8 cellular contexts compared by ENCODE assay signal in genomic region chr7:150047772-150048171, GRCh38.
DNase-seq lines count a peak whose midpoint lies in the region; ATAC-seq and TF ChIP-seq lines count a peak whose summit lies in the region.
"Not testable (repeated sequence)": the region's sequence is repeated elsewhere in the genome, so short reads cannot be mapped to it uniquely, and the experiment has no call there.

No MANE protein-coding gene starts in this region.

- TF ChIP-seq EP300 in ovary (IDR thresholded peaks at IDR 0.05); stomach (IDR thresholded peaks at IDR 0.05): not testable (repeated sequence)

- H3K36me3 Mint-ChIP-seq in CD4-positive, alpha-beta T cell (ENCODE audit: low read depth); activated naive CD4-positive, alpha-beta T cell treated with anti-CD3 and anti-CD28 coated beads, Interleukin-2, amount 50 U/mL, for 72 hours: not testable (repeated sequence)

- peak overlapping the region; percentile 68 for H3K4me3 ChIP-seq in WERI-Rb-1 (ENCODE audit: low read depth, low read length)
- not testable (repeated sequence) for H3K4me3 ChIP-seq in endocrine pancreas (ENCODE audit: control insufficient read depth, insufficient read depth, low read length)
- H3K4me3 ChIP-seq in ovary: peak overlapping the region; percentile 23
- H3K4me3 ChIP-seq in stomach: peak overlapping the region; percentile 33 to 45 (median 42)

- ATAC-seq in CD4-positive, alpha-beta T cell (ENCODE audit: poor library complexity): not testable (repeated sequence)
- ATAC-seq in activated naive CD4-positive, alpha-beta T cell treated with anti-CD3 and anti-CD28 coated beads, Interleukin-2, amount 50 U/mL, for 72 hours: peak; percentile 35 to 37

- H3K4me3 Mint-ChIP-seq in CD4-positive, alpha-beta T cell: peak overlapping the region; percentile 60

- not testable (repeated sequence) for H3K27ac Mint-ChIP-seq in CD4-positive, alpha-beta T cell; activated naive CD4-positive, alpha-beta T cell treated with anti-CD3 and anti-CD28 coated beads, Interleukin-2, amount 50 U/mL, for 72 hours

- not testable (repeated sequence) for H3K9me3 ChIP-seq in CD4-positive, alpha-beta T cell (ENCODE audit: control insufficient read depth, low read length); WERI-Rb-1 (ENCODE audit: severe bottlenecking); endocrine pancreas (ENCODE audit: control insufficient read depth, low read length); ovary; stomach

- not testable (repeated sequence) for H3K9me3 Mint-ChIP-seq in CD4-positive, alpha-beta T cell; activated naive CD4-positive, alpha-beta T cell treated with anti-CD3 and anti-CD28 coated beads, Interleukin-2, amount 50 U/mL, for 72 hours

- CTCF ChIA-PET in CD4-positive, alpha-beta T cell (lab: Charles Lee): not testable (repeated sequence)

- peak overlapping the region; percentile 41 for H3K9ac ChIP-seq in endocrine pancreas (ENCODE audit: control insufficient read depth, insufficient read depth, low read length)

- not testable (repeated sequence) for H3K27me3 ChIP-seq in CD4-positive, alpha-beta T cell (ENCODE audit: control insufficient read depth, insufficient read depth, low read length); WERI-Rb-1 (ENCODE audit: insufficient read depth, low read depth, severe bottlenecking); endocrine pancreas (ENCODE audit: control insufficient read depth, insufficient read depth, low read length); ovary
- H3K27me3 ChIP-seq in stomach: peaks cover 0 to 42% (median 24%) of the 10 kb centered on the region in 3 donors

- not testable (repeated sequence) for H3K27ac ChIP-seq in CD4-positive, alpha-beta T cell (ENCODE audit: low read depth, low read length); ovary; stomach
- H3K27ac ChIP-seq in WERI-Rb-1: peak overlapping the region; percentile 66

- in situ Hi-C loops in KBM-7 (cut with MboI; ENCODE audit: low pct_unique_long_range_greater_than_20kb, low sequenced_read_pairs): not testable (repeated sequence)

- 0 to 2% (median 1%) methylated on average over 30 to 31 of the region's 31 CpGs for WGBS in ovary, 3 donors
- WGBS in stomach, 5 donors: 0 to 5% (median 3%) methylated on average over 22 to 31 of the region's 31 CpGs

- peaks cover 15% of the 10 kb centered on the region for H3K4me1 Mint-ChIP-seq in CD4-positive, alpha-beta T cell (ENCODE audit: low read depth)

- not testable (repeated sequence) for TF ChIP-seq POLR2A in ovary (IDR thresholded peaks at IDR 0.05); stomach (IDR thresholded peaks at IDR 0.05)

- DNase-seq in CD4-positive, alpha-beta T cell: peak in 1 of 10 experiments; percentile 15
- DNase-seq in KBM-7: peak; percentile 23
- peak; percentile 27 for DNase-seq in WERI-Rb-1
- DNase-seq in activated naive CD4-positive, alpha-beta T cell treated with anti-CD3 and anti-CD28 coated beads, Interleukin-2, amount 50 U/mL, for 72 hours (ENCODE audit: low spot score in 2 of 2): peak in 1 of 2 donors; percentile 12
- peak; percentile 31 for DNase-seq in left kidney (ENCODE audit: low read depth, low spot score)
- peak in 2 of 5 donors; percentile 24 to 45 for DNase-seq in ovary
- DNase-seq in stomach: not testable (repeated sequence)

- H3K27me3 Mint-ChIP-seq in CD4-positive, alpha-beta T cell: peaks cover 44% of the 10 kb centered on the region

- intact Hi-C loops in CD4-positive, alpha-beta T cell (cut with DNase I, micrococcal nuclease): loop anchor here (5.0 to 10.0 kb wide), 3 partner anchors 163 to 243 kb away; no protein-coding TSS in a partner anchor
- intact Hi-C loops in ovary (cut with DNase I); stomach (cut with DNase I; ENCODE audit: low total_unique reads): not testable (repeated sequence)

- not testable (repeated sequence) for TF ChIP-seq CTCF in CD4-positive, alpha-beta T cell (IDR thresholded peaks at IDR 0.05); WERI-Rb-1 (IDR thresholded peaks at IDR 0.05; ENCODE audit: low read depth, low read length); ovary (IDR thresholded peaks at IDR 0.05); stomach (IDR thresholded peaks at IDR 0.05)

- not testable (repeated sequence) for H3K4me1 ChIP-seq in endocrine pancreas (ENCODE audit: control insufficient read depth, insufficient read depth, low read length); ovary (ENCODE audit: insufficient read depth)
- H3K4me1 ChIP-seq in stomach: peaks cover 13 to 24% (median 19%) of the 10 kb centered on the region in 4 donors

- not testable (repeated sequence) for H3K36me3 ChIP-seq in WERI-Rb-1; endocrine pancreas (ENCODE audit: control insufficient read depth, insufficient read depth, low read length); ovary; stomach

- POLR2A ChIA-PET in CD4-positive, alpha-beta T cell (lab: Charles Lee): not testable (repeated sequence)
